In genomic region chr10:129466703-129467345, GRCh38 we compare ENCODE assay signal across 8 cellular contexts. TPM values are rescaled to one million over a fixed set of nuclear protein-coding genes. Genes with fewer than 3 reads are reported as not detected.
DNase-seq lines count a peak whose midpoint lies in the region; ATAC-seq and TF ChIP-seq lines count a peak whose summit lies in the region.

Gene MGMT, plus strand, starts transcription at chr10:129467241.

- H3K79me2 ChIP-seq in DOHH2 (ENCODE audit: control insufficient read depth, low read length), result peaks cover 12% of the 10 kb centered on the region

- no peaks in the 10 kb centered on the region for H3K9me3 Mint-ChIP-seq in MCF 10A (ENCODE audit: unreplicated experiment)

- H3K27ac Mint-ChIP-seq in MCF 10A (ENCODE audit: low read depth, unreplicated experiment), result no peak within 1 kb of the TSS

- intact Hi-C loops in MCF 10A (cut with micrococcal nuclease), result loop anchor here (10.0 kb wide), 2 partner anchors 168 to 668 kb away; partner anchors contain the start of gene GLRX3

- no peaks in the 10 kb centered on the region for H3F3A ChIP-seq in DOHH2 (ENCODE audit: control insufficient read depth, insufficient read depth)

- H3K4me1 ChIP-seq in DOHH2 (ENCODE audit: control insufficient read depth, low read length), result peaks cover 18% of the 10 kb centered on the region

- POLR2A ChIA-PET in MCF 10A (lab: Yijun Ruan, JAX), result interaction anchor here (1.1 to 1.3 kb wide), 3 partner anchors 79 to 669 kb away, joined by 3 to 6 read pairs (median 3); partner anchors contain the start of genes C10orf143 and GLRX3

- H3K4me3 ChIP-seq in DOHH2 (ENCODE audit: low read length) (peak within 1 kb of the TSS; percentile 87), WERI-Rb-1 (ENCODE audit: low read depth, low read length) (peak within 1 kb of the TSS; percentile 73), skin epidermis (peak within 1 kb of the TSS; percentile 47 to 91 (median 76))
- peak within 1 kb of the TSS; percentile 83 for H3K4me3 ChIP-seq in Jurkat, Clone E6-1 (ENCODE audit: low read length)

- peak; percentile 90 for ATAC-seq in GM21529 (IDR thresholded peaks at IDR 0.05; ENCODE audit: unreplicated experiment)

- no peaks in the 10 kb centered on the region for H3K36me3 Mint-ChIP-seq in MCF 10A (ENCODE audit: insufficient read depth, unreplicated experiment)

- CTCF ChIA-PET in MCF 10A (lab: Yijun Ruan, JAX), result interaction anchor here (0.7 kb wide), 2 partner anchors 631 to 1432 kb away, joined by 3 read pairs; no protein-coding TSS in a partner anchor

- H4K20me1 ChIP-seq in DOHH2 (ENCODE audit: control insufficient read depth, insufficient read depth, low read depth, low read length), result no peaks in the 10 kb centered on the region

- peak within 1 kb of the TSS; percentile 94 for H3K4me2 ChIP-seq in DOHH2 (ENCODE audit: low read length)

- no peaks in the 10 kb centered on the region for H3K27me3 ChIP-seq in DOHH2 (ENCODE audit: control insufficient read depth, low read length)
- H3K27me3 ChIP-seq in WERI-Rb-1 (ENCODE audit: insufficient read depth, low read depth, severe bottlenecking), result no peaks in the 10 kb centered on the region

- no peaks in the 10 kb centered on the region for H3K9me3 ChIP-seq in DOHH2 (ENCODE audit: control insufficient read depth, insufficient read depth, low read length)
- no peaks in the 10 kb centered on the region for H3K9me3 ChIP-seq in WERI-Rb-1 (ENCODE audit: severe bottlenecking)

- BruUV-seq in MCF 10A (replicated peaks; lab: Mats Ljungman, UMichigan), result no TSS peak

- DNase-seq in Jurkat, Clone E6-1 (ENCODE audit: low read depth, low spot score), result peak; percentile 83
- peak; percentile 96 for DNase-seq in WERI-Rb-1
- DNase-seq in MCF 10A (ENCODE audit: unreplicated experiment), result peak; percentile 86
- DNase-seq in iPS-NIHi11 (ENCODE audit: low spot score), result peak; percentile 100
- no peak for DNase-seq in NCI-H510A (lab: John Stamatoyannopoulos, UW)

- no peaks in the 10 kb centered on the region for H3K9me2 ChIP-seq in DOHH2 (replicated peaks; ENCODE audit: control insufficient read depth, low read length)

- H3K27ac ChIP-seq in DOHH2 (ENCODE audit: low read depth, low read length), result peak within 1 kb of the TSS; percentile 8; the same call in 1 of the 2 replicates
- H3K27ac ChIP-seq in WERI-Rb-1, result peak within 1 kb of the TSS; percentile 84
- peak within 1 kb of the TSS; percentile 27 to 93 (median 86) for H3K27ac ChIP-seq in skin epidermis

- peaks cover 2% of the 10 kb centered on the region; the same call in 1 of the 2 replicates for H3K36me3 ChIP-seq in DOHH2 (ENCODE audit: control insufficient read depth, low read length)
- no peaks in the 10 kb centered on the region for H3K36me3 ChIP-seq in WERI-Rb-1

- H3K4me1 Mint-ChIP-seq in MCF 10A (ENCODE audit: insufficient read depth, unreplicated experiment), result no peaks in the 10 kb centered on the region

- H3K4me3 Mint-ChIP-seq in MCF 10A (ENCODE audit: unreplicated experiment), result peak within 1 kb of the TSS; percentile 73

- H3K27me3 Mint-ChIP-seq in MCF 10A (ENCODE audit: insufficient read depth, unreplicated experiment), result no peaks in the 10 kb centered on the region

- TF ChIP-seq CTCF in DOHH2 (IDR thresholded peaks at IDR 0.05; ENCODE audit: low read depth, low read length, poor library complexity, severe bottlenecking), result no peak
- no peak for TF ChIP-seq CTCF in WERI-Rb-1 (IDR thresholded peaks at IDR 0.05; ENCODE audit: low read depth, low read length)
- TF ChIP-seq CTCF in MCF 10A (IDR thresholded peaks at IDR 0.05; ENCODE audit: unreplicated experiment), result no peak

RNA-seq across cellular contexts. Expression of gene MGMT, which starts in this region (rescaled TPM):
- 42.6 TPM for polyA plus RNA-seq in Jurkat, Clone E6-1 (2012; ENCODE audit: insufficient read depth, insufficient read length)
- 16.5 and 18.0 TPM in 2 replicates for total RNA-seq in MCF 10A (2022)

Comparison
In these comparisons a context has a peak if more than half of its experiments do, and no peak if none do; other contexts are left out.
1. H3K27ac ChIP-seq: peak in every context shown above with its lines; median percentile 86 in skin epidermis; 84 in WERI-Rb-1; 8 in DOHH2.